Comparison of ENCODE assay signal across 9 cellular contexts in the genomic region with DNA sequence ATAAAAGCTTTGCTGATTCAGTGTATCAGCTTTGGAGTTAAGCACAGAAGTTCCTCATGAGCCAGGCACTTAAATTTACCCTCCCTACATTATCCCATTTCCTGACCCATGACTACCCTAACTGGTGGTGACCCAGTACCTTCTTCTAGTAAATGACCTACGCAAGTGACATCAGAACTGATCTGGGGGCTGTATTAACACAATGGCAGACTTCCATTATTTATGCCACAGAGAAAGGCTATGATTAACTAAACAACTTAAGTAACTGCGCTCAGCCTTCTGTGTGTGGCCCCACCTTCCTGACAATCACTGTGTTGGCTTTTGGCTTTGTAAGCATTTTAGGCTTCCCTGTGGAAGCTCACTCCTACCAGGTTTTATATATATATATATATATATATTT. TPM values are rescaled to one million over a fixed set of nuclear protein-coding genes. Genes with fewer than 3 reads are reported as not detected.
DNase-seq lines count a peak whose midpoint lies in the region; ATAC-seq and TF ChIP-seq lines count a peak whose summit lies in the region.
"Had no signal": no experiment of that assay in that cellular context is flagged by ENCODE, and none has a peak within 500 bp of the region (broad histone marks: within the 10 kb centered on the region; RNA-seq: fewer than 3 reads in every experiment).

No MANE protein-coding gene starts in this region.

- no peaks in the 10 kb centered on the region for H3K27me3 ChIP-seq in Loucy (ENCODE audit: insufficient read depth, low read length, poor library complexity, severe bottlenecking)
- peaks cover 28% of the 10 kb centered on the region for H3K27me3 ChIP-seq in neural progenitor cell

- peak overlapping the region; percentile 97 for H3K4me3 Mint-ChIP-seq in neural progenitor cell

- no peaks in the 10 kb centered on the region for H3K9me2 ChIP-seq in Loucy (replicated peaks; ENCODE audit: low read depth, low read length)

- H3K4me1 Mint-ChIP-seq in neural progenitor cell, result peaks cover 20% of the 10 kb centered on the region

- H3K4me3 ChIP-seq in Loucy (ENCODE audit: low read length, poor library complexity, severe bottlenecking) (peak overlapping the region; percentile 27), choroid plexus epithelial cell (ENCODE audit: low read depth, low read length) (peak overlapping the region; percentile 85), neural progenitor cell (peak overlapping the region; percentile 92)

- H3K36me3 Mint-ChIP-seq in neural progenitor cell, result no peaks in the 10 kb centered on the region

- H4K20me1 ChIP-seq in Loucy (ENCODE audit: insufficient read depth, low read length, poor library complexity, severe bottlenecking), result peaks cover 4% of the 10 kb centered on the region
- H4K20me1 ChIP-seq in neural progenitor cell (ENCODE audit: low read depth), result peaks cover 28% of the 10 kb centered on the region

- H3K9me3 ChIP-seq in Loucy (ENCODE audit: insufficient read depth, low read depth, low read length), result no peaks in the 10 kb centered on the region
- no peaks in the 10 kb centered on the region for H3K9me3 ChIP-seq in neural progenitor cell (ENCODE audit: low read depth)

- no peaks in the 10 kb centered on the region for H3F3A ChIP-seq in Loucy (ENCODE audit: low read depth)
- peaks cover 30% of the 10 kb centered on the region for H3F3A ChIP-seq in neural progenitor cell (ENCODE audit: low read depth)

- peak overlapping the region; percentile 89 for H3K4me2 ChIP-seq in Loucy (ENCODE audit: low read depth, low read length, poor library complexity, severe bottlenecking)
- peak overlapping the region; percentile 91 for H3K4me2 ChIP-seq in neural progenitor cell

- H3K36me3 ChIP-seq in Loucy (ENCODE audit: insufficient read depth, low read length), result no peaks in the 10 kb centered on the region
- no peaks in the 10 kb centered on the region for H3K36me3 ChIP-seq in neural progenitor cell

- no peak overlapping the region for H2AFZ ChIP-seq in Loucy (ENCODE audit: low read length)
- H2AFZ ChIP-seq in neural progenitor cell (replicated peaks), result no peak overlapping the region

- H3K4me1 ChIP-seq in Loucy (ENCODE audit: insufficient read depth, low read length, poor library complexity, severe bottlenecking) (peaks cover 30% of the 10 kb centered on the region), neural progenitor cell (peaks cover 24% of the 10 kb centered on the region)

- no peak overlapping the region for H3K9ac ChIP-seq in Loucy (ENCODE audit: low read depth, low read length, poor library complexity, severe bottlenecking)
- H3K9ac ChIP-seq in neural progenitor cell, result no peak overlapping the region

- peak; percentile 25 for DNase-seq in G401 (ENCODE audit: low spot score)
- no peak for DNase-seq in choroid plexus epithelial cell (ENCODE audit: low read depth)
- DNase-seq in neural progenitor cell (ENCODE audit: low spot score), result peak; percentile 16
- DNase-seq in T-helper 9 cell, result no peak
- DNase-seq in NCI-H2029 (lab: John Stamatoyannopoulos, UW), result no peak
- DNase-seq in NCI-H526 treated with DMSO at 0.1 percent for 48 hours (lab: John Stamatoyannopoulos, UW), result no peak
- DNase-seq: stimulated activated CD4-positive, alpha-beta T cell treated with anti-CD3 and anti-CD28 coated beads, Interleukin-4, amount 100 ng/mL, for 1 hour had no signal

- TF ChIP-seq CTCF in Loucy (conservative IDR thresholded peaks at IDR 0.05; ENCODE audit: low read length) (no peak), choroid plexus epithelial cell (conservative IDR thresholded peaks at IDR 0.05; ENCODE audit: low read depth, low read length) (no peak), neural progenitor cell (IDR thresholded peaks at IDR 0.05) (no peak)

- no peak overlapping the region for H3K27ac Mint-ChIP-seq in neural progenitor cell

- H3K9me3 Mint-ChIP-seq in neural progenitor cell, result no peaks in the 10 kb centered on the region

- ATAC-seq in GM21786 (IDR thresholded peaks at IDR 0.05; ENCODE audit: unreplicated experiment), result no peak

- in situ Hi-C loops in G401 (cut with HindIII; ENCODE audit: low sequenced_read_pairs), result no loop called here

- no peak overlapping the region for H3K27ac ChIP-seq in neural progenitor cell

- H3K79me2 ChIP-seq in Loucy (ENCODE audit: insufficient read depth, low read length) (peaks cover 24% of the 10 kb centered on the region; the same call in 1 of the 2 replicates), neural progenitor cell (ENCODE audit: low read depth) (peaks cover 59% of the 10 kb centered on the region)

- H3K27me3 Mint-ChIP-seq in neural progenitor cell (ENCODE audit: insufficient read depth, low read depth), result peaks cover 8% of the 10 kb centered on the region

RNA-seq across cellular contexts. Expression of a gene that starts 1.9 kb away (rescaled TPM):
- 0.06 and 0.71 TPM in 2 replicates for total RNA-seq in G401 (2014; rRNA removed; shearing (Covaris generic))
- total RNA-seq in neural progenitor cell (ENCODE audit: low replicate concordance), result 11.3 and 15.1 TPM in 2 replicates

Comparison
In these comparisons a context has a peak if more than half of its experiments do, and no peak if none do; other contexts are left out.
1. DNase-seq: peak in G401 (single experiment) and neural progenitor cell (single experiment); none in choroid plexus epithelial cell (single experiment), T-helper 9 cell (single experiment), NCI-H2029 (single experiment) and NCI-H526 treated with DMSO at 0.1 percent for 48 hours (single experiment).
2. H3K4me3 ChIP-seq: peak in every context shown above with its lines; median percentile 92 in neural progenitor cell; 85 in choroid plexus epithelial cell; 27 in Loucy.